In genomic region chr2:234446404-234447076, GRCh38 we compare ENCODE assay signal across 8 cellular contexts. TPM values are rescaled to one million over a fixed set of nuclear protein-coding genes. Genes with fewer than 3 reads are reported as not detected.
DNase-seq lines count a peak whose midpoint lies in the region; ATAC-seq, FAIRE-seq and TF ChIP-seq lines count a peak whose summit lies in the region.

No MANE protein-coding gene starts in this region.

- peak overlapping the region; percentile 99 for H3K27ac ChIP-seq in astrocyte (ENCODE audit: low read depth, low read length)

- H3K9me3 Mint-ChIP-seq in T-cell (peaks cover 2 to 3% (median 3%) of the 10 kb centered on the region in 3 donors), astrocyte (ENCODE audit: unreplicated experiment) (peaks cover 3% of the 10 kb centered on the region)

- H3K4me3 Mint-ChIP-seq in T-cell (peak overlapping the region; percentile 49 to 74 (median 60)), astrocyte (ENCODE audit: unreplicated experiment) (no peak overlapping the region)

- H3K79me2 ChIP-seq in astrocyte (ENCODE audit: insufficient read depth, low read length), result no peaks in the 10 kb centered on the region

- DNase-seq in T-cell (peak; percentile 62 to 90 (median 80)), astrocyte (ENCODE audit: low read depth) (no peak), mucosa of descending colon (peak; percentile 66 to 89 (median 66)), NCI-H146 treated with DMSO at 0.1 percent for 48 hours (lab: John Stamatoyannopoulos, UW; ENCODE audit: unreplicated experiment) (no peak), cerebellar cortex (ENCODE audit: low spot score) (no peak)
- DNase-seq in stimulated activated naive CD4-positive, alpha-beta T cell (lab: John Stamatoyannopoulos, UW), result peak; percentile 64 to 90 (median 78)

- no peaks in the 10 kb centered on the region for H3K9me3 ChIP-seq in astrocyte (ENCODE audit: insufficient read depth, low read depth, low read length)
- no peaks in the 10 kb centered on the region for H3K9me3 ChIP-seq in mucosa of descending colon

- H3K36me3 ChIP-seq in astrocyte (ENCODE audit: insufficient read depth, low read length) (no peaks in the 10 kb centered on the region), mucosa of descending colon (ENCODE audit: low read depth) (no peaks in the 10 kb centered on the region)

- H3K4me2 ChIP-seq in astrocyte (ENCODE audit: low read length), result no peak overlapping the region

- H3K36me3 Mint-ChIP-seq in T-cell (peaks cover 20% of the 10 kb centered on the region), astrocyte (ENCODE audit: low read depth, unreplicated experiment) (peaks cover 2% of the 10 kb centered on the region)

- TF ChIP-seq CTCF in astrocyte (IDR thresholded peaks at IDR 0.05; ENCODE audit: insufficient read depth, low read depth, low read length), result no peak
- no peak for TF ChIP-seq CTCF in mucosa of descending colon (IDR thresholded peaks at IDR 0.05)

- H3K27ac Mint-ChIP-seq in T-cell (peak overlapping the region; percentile 98 to 99), astrocyte (ENCODE audit: unreplicated experiment) (peak overlapping the region; percentile 81)

- no peaks in the 10 kb centered on the region for H4K20me1 ChIP-seq in astrocyte (ENCODE audit: insufficient read depth, low read length)

- POLR2A ChIA-PET in T-cell (lab: Charles Lee), result interaction anchor here (0.6 to 2.8 kb wide), 25 partner anchors 8 to 170 kb away, joined by 3 to 33 read pairs (median 6); partner anchors contain the start of gene ARL4C (in 2 of the 2)

- peak overlapping the region; percentile 0 for H3K9ac ChIP-seq in astrocyte (ENCODE audit: low read length)

- peaks cover 89 to 98% (median 93%) of the 10 kb centered on the region in 3 donors for H3K4me1 Mint-ChIP-seq in T-cell
- H3K4me1 Mint-ChIP-seq in astrocyte (ENCODE audit: low read depth, unreplicated experiment), result peaks cover 66% of the 10 kb centered on the region

- no peaks in the 10 kb centered on the region for H3K27me3 ChIP-seq in astrocyte (ENCODE audit: insufficient read depth, low read length)

- no peak overlapping the region for H3K4me3 ChIP-seq in astrocyte (ENCODE audit: insufficient read depth, low read depth, low read length)
- no peak overlapping the region for H3K4me3 ChIP-seq in mucosa of descending colon

- peak; percentile 82 for ATAC-seq in GM18517 (IDR thresholded peaks at IDR 0.05; ENCODE audit: unreplicated experiment)
- peak; percentile 87 for ATAC-seq in HG02938 (IDR thresholded peaks at IDR 0.05; ENCODE audit: unreplicated experiment)
- ATAC-seq in T-cell (replicated peaks in 1 of 4), result peak; percentile 85 to 90 (median 88)
- peak; percentile 93 for ATAC-seq in mucosa of descending colon

- no peak for FAIRE-seq in astrocyte (lab: Jason Lieb, UNC)

- H3K4me1 ChIP-seq in astrocyte (ENCODE audit: insufficient read depth, low read length), result peaks cover 48% of the 10 kb centered on the region
- H3K4me1 ChIP-seq in mucosa of descending colon (ENCODE audit: low read depth), result peaks cover 2% of the 10 kb centered on the region

- H3K27me3 Mint-ChIP-seq in T-cell (no peaks in the 10 kb centered on the region), astrocyte (ENCODE audit: low read depth, unreplicated experiment) (no peaks in the 10 kb centered on the region)

- intact Hi-C loops in mucosa of descending colon (cut with DNase I, micrococcal nuclease), result no loop called here

- CTCF ChIA-PET in T-cell (lab: Charles Lee), result interaction anchor here (0.6 to 2.6 kb wide), 18 partner anchors 9 to 343 kb away, joined by 3 to 13 read pairs (median 4); partner anchors contain the start of gene ARL4C (in 1 of the 2)

- H2AFZ ChIP-seq in astrocyte (ENCODE audit: low read depth, low read length), result no peak overlapping the region

RNA-seq across cellular contexts. Expression of gene ARL4C, which starts 50.3 kb away (rescaled TPM):
- total RNA-seq in T-cell, result 100 to 1,000 TPM; 209 to 424 (median 294) TPM
- 59.3 and 70.7 TPM in 2 replicates for total RNA-seq in astrocyte
- 10 to 100 TPM in 1 of 3 donors, 1 to 10 TPM in 2; 4.5 to 15.1 (median 8.4) TPM for total RNA-seq in mucosa of descending colon

Comparison
In these comparisons a context has a peak if more than half of its experiments do, and no peak if none do; other contexts are left out.
1. DNase-seq: peak in T-cell (34 of 34), mucosa of descending colon (3 of 3) and stimulated activated naive CD4-positive, alpha-beta T cell (6 of 6); none in astrocyte (single experiment), NCI-H146 treated with DMSO at 0.1 percent for 48 hours (single experiment) and cerebellar cortex (single experiment).
2. Peak in every context shown above with its lines, with median percentiles within 50 percentile points of each other: ATAC-seq.